8 cellular contexts compared by ENCODE assay signal in the genomic region with DNA sequence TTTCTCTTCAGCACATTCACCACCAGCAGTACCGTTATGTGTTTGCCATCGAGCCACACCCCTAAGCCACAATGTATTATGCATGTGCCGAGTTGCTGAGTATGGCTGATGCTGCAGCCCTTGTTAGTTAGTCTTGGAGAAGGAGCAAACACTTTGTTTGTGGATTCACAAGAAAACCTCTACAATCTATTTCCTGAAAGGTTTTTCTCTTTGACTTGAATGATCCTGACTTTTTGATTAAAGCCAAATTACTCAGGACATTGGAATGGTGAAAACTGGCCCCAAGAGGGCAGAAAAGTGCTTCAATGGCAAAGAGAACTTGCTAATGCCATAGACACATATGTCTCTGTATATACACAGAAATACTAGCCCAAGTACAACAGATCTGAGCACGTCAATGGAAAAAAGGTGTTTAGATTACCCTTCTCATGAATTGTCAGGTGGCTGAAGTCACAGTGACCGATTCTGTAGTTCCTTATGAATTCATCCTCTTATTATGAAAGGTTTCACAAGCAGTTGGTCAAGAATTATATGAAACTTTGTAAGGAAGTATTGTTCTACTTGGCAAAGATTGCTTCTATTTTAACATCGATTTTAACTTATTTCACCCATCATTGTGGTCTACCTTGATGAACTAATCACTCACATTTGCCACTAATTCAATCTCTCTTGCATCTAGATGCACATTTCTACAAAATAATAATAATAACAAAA.
DNase-seq lines count a peak whose midpoint lies in the region; ATAC-seq and TF ChIP-seq lines count a peak whose summit lies in the region.

No MANE protein-coding gene starts in this region.

- H3K27ac ChIP-seq in mesenchymal stem cell (ENCODE audit: low read length, poor library complexity, severe bottlenecking) (peak overlapping the region; percentile 38), coronary artery (no peak overlapping the region)

- TF ChIP-seq EP300 in Ishikawa (IDR thresholded peaks at IDR 0.05; ENCODE audit: borderline replicate concordance), result no peak

- no peak overlapping the region for H3K14ac ChIP-seq in mesenchymal stem cell (ENCODE audit: low read length in 2 of 2)

- no peak overlapping the region for H2BK120ac ChIP-seq in mesenchymal stem cell (ENCODE audit: low read depth, low read length)

- no peak overlapping the region for H2BK15ac ChIP-seq in mesenchymal stem cell (ENCODE audit: low read depth, poor library complexity, severe bottlenecking)

- H3K4me2 ChIP-seq in mesenchymal stem cell (ENCODE audit: low read length, poor library complexity, severe bottlenecking), result peak overlapping the region; percentile 10

- H3K79me1 ChIP-seq in mesenchymal stem cell (replicated peaks; ENCODE audit: low read length, poor library complexity, severe bottlenecking), result peaks cover 8% of the 10 kb centered on the region

- H3K9ac ChIP-seq in mesenchymal stem cell (ENCODE audit: low read length), result no peak overlapping the region

- H3K36me3 ChIP-seq in mesenchymal stem cell (ENCODE audit: control insufficient read depth in 1 of 2, insufficient read depth in 2 of 2, low read depth in 1 of 2, low read length in 2 of 2), result no peaks in the 10 kb centered on the region

- peak overlapping the region; percentile 75 for H2AK5ac ChIP-seq in mesenchymal stem cell (ENCODE audit: low read length, severe bottlenecking)

- H3K4me1 Mint-ChIP-seq in T-helper 17 cell, result no peaks in the 10 kb centered on the region
- H3K4me1 Mint-ChIP-seq in activated T-helper 2 cell treated with anti-CD3 and anti-CD28 coated beads, Interferon-gamma antibody, Interleukin-2, Interleukin-4, amounts not matched to agents 10 μg/mL and 5 μg/mL and 100 μg/mL, durations not matched to agents 14 hours and 24 hours and 36 hours (ENCODE audit: low read depth), result no peaks in the 10 kb centered on the region

- no peaks in the 10 kb centered on the region for H3K9me3 ChIP-seq in mesenchymal stem cell (ENCODE audit: control insufficient read depth, low read length)
- no peaks in the 10 kb centered on the region for H3K9me3 ChIP-seq in T-helper 17 cell (ENCODE audit: control insufficient read depth, low read length, poor library complexity, severe bottlenecking)

- no peaks in the 10 kb centered on the region for H3K36me3 Mint-ChIP-seq in T-helper 17 cell (ENCODE audit: low read depth)
- H3K36me3 Mint-ChIP-seq in activated T-helper 2 cell treated with anti-CD3 and anti-CD28 coated beads, Interferon-gamma antibody, Interleukin-2, Interleukin-4, amounts not matched to agents 10 μg/mL and 5 μg/mL and 100 μg/mL, durations not matched to agents 14 hours and 24 hours and 36 hours (ENCODE audit: low read depth), result no peaks in the 10 kb centered on the region

- H3K4ac ChIP-seq in mesenchymal stem cell (ENCODE audit: low read depth in 1 of 2, low read length in 2 of 2), result no peak overlapping the region

- H3K9me3 Mint-ChIP-seq in activated T-helper 2 cell treated with anti-CD3 and anti-CD28 coated beads, Interferon-gamma antibody, Interleukin-2, Interleukin-4, amounts not matched to agents 10 μg/mL and 5 μg/mL and 100 μg/mL, durations not matched to agents 14 hours and 24 hours and 36 hours, result no peaks in the 10 kb centered on the region

- no peaks in the 10 kb centered on the region for H3K27me3 ChIP-seq in mesenchymal stem cell (ENCODE audit: control insufficient read depth in 1 of 2, insufficient read depth in 1 of 2, low read length in 2 of 2)

- no peak overlapping the region for H3K4me3 Mint-ChIP-seq in T-helper 17 cell
- H3K4me3 Mint-ChIP-seq in activated T-helper 2 cell treated with anti-CD3 and anti-CD28 coated beads, Interferon-gamma antibody, Interleukin-2, Interleukin-4, amounts not matched to agents 10 μg/mL and 5 μg/mL and 100 μg/mL, durations not matched to agents 14 hours and 24 hours and 36 hours (ENCODE audit: low read depth), result no peak overlapping the region

- no peak overlapping the region for H2AFZ ChIP-seq in mesenchymal stem cell (ENCODE audit: low read depth, low read length)

- peak; percentile 15 for DNase-seq in COR-L47 (lab: John Stamatoyannopoulos, UW)
- peak; percentile 88 for DNase-seq in astrocyte of the spinal cord (ENCODE audit: low read depth, low spot score)
- DNase-seq in mesenchymal stem cell, result peak; percentile 78
- no peak for DNase-seq in T-helper 17 cell
- no peak for DNase-seq in coronary artery (ENCODE audit: low spot score)
- DNase-seq in activated T-helper 2 cell treated with anti-CD3 and anti-CD28 coated beads, Interferon-gamma antibody, Interleukin-2, Interleukin-4, amounts not matched to agents 10 μg/mL and 5 μg/mL and 100 μg/mL, durations not matched to agents 14 hours and 24 hours and 36 hours (ENCODE audit: low spot score), result no peak

- peak; percentile 92 for TF ChIP-seq RAD21 in Ishikawa (IDR thresholded peaks at IDR 0.05; ENCODE audit: low read depth)

- no peak for ATAC-seq in T-helper 17 cell
- ATAC-seq in GM18520 (IDR thresholded peaks at IDR 0.05; ENCODE audit: unreplicated experiment), result no peak

- H3K18ac ChIP-seq in mesenchymal stem cell (ENCODE audit: low read depth in 1 of 2, low read length in 2 of 2), result peak overlapping the region in 1 of 2 experiments; percentile 59

- in situ Hi-C loops in astrocyte of the spinal cord (cut with HindIII; ENCODE audit: low sequenced_read_pairs), result no loop called here

- H2BK12ac ChIP-seq in mesenchymal stem cell (ENCODE audit: low read length in 2 of 2), result peak overlapping the region in 1 of 2 experiments; percentile 91

- H3K23ac ChIP-seq in mesenchymal stem cell (ENCODE audit: low read length in 2 of 2), result no peak overlapping the region

- no peak overlapping the region for H4K91ac ChIP-seq in mesenchymal stem cell (ENCODE audit: low read length)

- no peak overlapping the region for H2BK5ac ChIP-seq in mesenchymal stem cell (ENCODE audit: low read depth, low read length, poor library complexity, severe bottlenecking)

- peaks cover 28% of the 10 kb centered on the region for H3K27me3 Mint-ChIP-seq in T-helper 17 cell
- peaks cover 30% of the 10 kb centered on the region for H3K27me3 Mint-ChIP-seq in activated T-helper 2 cell treated with anti-CD3 and anti-CD28 coated beads, Interferon-gamma antibody, Interleukin-2, Interleukin-4, amounts not matched to agents 10 μg/mL and 5 μg/mL and 100 μg/mL, durations not matched to agents 14 hours and 24 hours and 36 hours (ENCODE audit: low read depth)

- intact Hi-C loops in activated T-helper 2 cell treated with anti-CD3 and anti-CD28 coated beads, Interferon-gamma antibody, Interleukin-2, Interleukin-4, amounts not matched to agents 10 μg/mL and 5 μg/mL and 100 μg/mL, durations not matched to agents 14 hours and 24 hours and 36 hours (cut with micrococcal nuclease), result no loop called here

- peak; percentile 50 for TF ChIP-seq CTCF in astrocyte of the spinal cord (IDR thresholded peaks at IDR 0.05; ENCODE audit: low read depth, low read length)
- no peak for TF ChIP-seq CTCF in coronary artery (IDR thresholded peaks at IDR 0.05)

- no peak overlapping the region for H3K4me3 ChIP-seq in astrocyte of the spinal cord (ENCODE audit: low read depth, low read length)
- H3K4me3 ChIP-seq in mesenchymal stem cell (ENCODE audit: insufficient read depth in 1 of 2, low read depth in 1 of 2, low read length in 2 of 2), result no peak overlapping the region
- no peak overlapping the region for H3K4me3 ChIP-seq in coronary artery

- 38% methylated on average over 5 of the region's 6 CpGs for WGBS in mesenchymal stem cell

- peak overlapping the region; percentile 60 for H4K8ac ChIP-seq in mesenchymal stem cell (ENCODE audit: low read length)

- no peak overlapping the region for H3K27ac Mint-ChIP-seq in T-helper 17 cell
- H3K27ac Mint-ChIP-seq in activated T-helper 2 cell treated with anti-CD3 and anti-CD28 coated beads, Interferon-gamma antibody, Interleukin-2, Interleukin-4, amounts not matched to agents 10 μg/mL and 5 μg/mL and 100 μg/mL, durations not matched to agents 14 hours and 24 hours and 36 hours, result no peak overlapping the region

- peaks cover 3% of the 10 kb centered on the region for H3K4me1 ChIP-seq in mesenchymal stem cell (ENCODE audit: control insufficient read depth, insufficient read depth, low read depth, low read length)

TF ChIP-seq in Ishikawa, 13 proteins besides CTCF, POLR2A, EP300 and RAD21:
- TF ChIP-seq, protein P1, sequence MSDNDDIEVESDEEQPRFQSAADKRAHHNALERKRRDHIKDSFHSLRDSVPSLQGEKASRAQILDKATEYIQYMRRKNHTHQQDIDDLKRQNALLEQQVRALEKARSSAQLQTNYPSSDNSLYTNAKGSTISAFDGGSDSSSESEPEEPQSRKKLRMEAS (IDR thresholded peaks at IDR 0.05), result no peak
- TF ChIP-seq, protein P2, sequence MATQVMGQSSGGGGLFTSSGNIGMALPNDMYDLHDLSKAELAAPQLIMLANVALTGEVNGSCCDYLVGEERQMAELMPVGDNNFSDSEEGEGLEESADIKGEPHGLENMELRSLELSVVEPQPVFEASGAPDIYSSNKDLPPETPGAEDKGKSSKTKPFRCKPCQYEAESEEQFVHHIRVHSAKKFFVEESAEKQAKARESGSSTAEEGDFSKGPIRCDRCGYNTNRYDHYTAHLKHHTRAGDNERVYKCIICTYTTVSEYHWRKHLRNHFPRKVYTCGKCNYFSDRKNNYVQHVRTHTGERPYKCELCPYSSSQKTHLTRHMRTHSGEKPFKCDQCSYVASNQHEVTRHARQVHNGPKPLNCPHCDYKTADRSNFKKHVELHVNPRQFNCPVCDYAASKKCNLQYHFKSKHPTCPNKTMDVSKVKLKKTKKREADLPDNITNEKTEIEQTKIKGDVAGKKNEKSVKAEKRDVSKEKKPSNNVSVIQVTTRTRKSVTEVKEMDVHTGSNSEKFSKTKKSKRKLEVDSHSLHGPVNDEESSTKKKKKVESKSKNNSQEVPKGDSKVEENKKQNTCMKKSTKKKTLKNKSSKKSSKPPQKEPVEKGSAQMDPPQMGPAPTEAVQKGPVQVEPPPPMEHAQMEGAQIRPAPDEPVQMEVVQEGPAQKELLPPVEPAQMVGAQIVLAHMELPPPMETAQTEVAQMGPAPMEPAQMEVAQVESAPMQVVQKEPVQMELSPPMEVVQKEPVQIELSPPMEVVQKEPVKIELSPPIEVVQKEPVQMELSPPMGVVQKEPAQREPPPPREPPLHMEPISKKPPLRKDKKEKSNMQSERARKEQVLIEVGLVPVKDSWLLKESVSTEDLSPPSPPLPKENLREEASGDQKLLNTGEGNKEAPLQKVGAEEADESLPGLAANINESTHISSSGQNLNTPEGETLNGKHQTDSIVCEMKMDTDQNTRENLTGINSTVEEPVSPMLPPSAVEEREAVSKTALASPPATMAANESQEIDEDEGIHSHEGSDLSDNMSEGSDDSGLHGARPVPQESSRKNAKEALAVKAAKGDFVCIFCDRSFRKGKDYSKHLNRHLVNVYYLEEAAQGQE (IDR thresholded peaks at IDR 0.05; ENCODE audit: low read depth), result no peak
- no peak; the same call in 1 of the 2 replicates for TF ChIP-seq TEAD4 (IDR thresholded peaks at IDR 0.05)
- TF ChIP-seq EGR1 (IDR thresholded peaks at IDR 0.05), result no peak
- TF ChIP-seq, protein P3, sequence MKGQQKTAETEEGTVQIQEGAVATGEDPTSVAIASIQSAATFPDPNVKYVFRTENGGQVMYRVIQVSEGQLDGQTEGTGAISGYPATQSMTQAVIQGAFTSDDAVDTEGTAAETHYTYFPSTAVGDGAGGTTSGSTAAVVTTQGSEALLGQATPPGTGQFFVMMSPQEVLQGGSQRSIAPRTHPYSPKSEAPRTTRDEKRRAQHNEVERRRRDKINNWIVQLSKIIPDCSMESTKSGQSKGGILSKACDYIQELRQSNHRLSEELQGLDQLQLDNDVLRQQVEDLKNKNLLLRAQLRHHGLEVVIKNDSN (IDR thresholded peaks at IDR 0.05), result no peak

Comparison
In these comparisons a context has a peak if more than half of its experiments do, and no peak if none do; other contexts are left out.
1. DNase-seq: peak in COR-L47 (single experiment), astrocyte of the spinal cord (single experiment) and mesenchymal stem cell (single experiment); none in T-helper 17 cell (0 of 3), coronary artery (single experiment) and activated T-helper 2 cell treated with anti-CD3 and anti-CD28 coated beads, Interferon-gamma antibody, Interleukin-2, Interleukin-4, amounts not matched to agents 10 μg/mL and 5 μg/mL and 100 μg/mL, durations not matched to agents 14 hours and 24 hours and 36 hours (single experiment).